Comparison of ENCODE assay signal across 1 cellular context in the genomic region with DNA sequence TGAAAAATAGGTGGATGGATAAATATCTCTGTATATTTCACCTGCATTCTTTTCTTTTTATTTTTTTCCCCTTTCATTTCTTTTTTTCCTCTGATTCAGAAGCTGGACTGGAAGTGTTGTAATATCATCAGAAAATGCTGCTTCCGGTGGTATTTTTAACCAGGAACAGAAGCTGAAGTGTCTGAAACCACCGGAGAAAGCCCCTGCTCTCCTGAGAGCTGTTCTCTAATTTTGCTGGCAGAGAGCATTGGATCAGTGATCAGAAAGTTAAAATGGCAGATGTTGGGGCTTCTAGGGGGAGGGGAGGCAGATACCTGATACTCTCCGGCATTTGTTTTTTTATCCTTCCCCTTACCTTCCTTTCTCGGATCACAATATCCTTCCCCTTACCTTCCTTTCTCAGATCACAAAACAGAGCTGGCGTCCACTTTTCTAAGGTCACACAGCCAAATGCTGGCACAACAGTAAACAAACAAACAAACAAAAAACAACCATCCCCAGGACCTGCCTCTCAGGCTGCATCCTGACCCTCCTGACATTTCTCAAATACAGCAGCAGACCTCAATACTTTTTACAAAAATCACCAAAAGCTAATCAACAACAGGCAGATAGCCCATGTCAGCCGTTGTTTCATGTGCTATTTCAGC.
TF ChIP-seq lines count a peak whose summit lies in the region.

No MANE protein-coding gene starts in this region.

TF ChIP-seq in K562, 482 proteins besides CTCF, POLR2A, EP300 and RAD21 (continued from another document and continues in another):
- TF ChIP-seq, protein P1, sequence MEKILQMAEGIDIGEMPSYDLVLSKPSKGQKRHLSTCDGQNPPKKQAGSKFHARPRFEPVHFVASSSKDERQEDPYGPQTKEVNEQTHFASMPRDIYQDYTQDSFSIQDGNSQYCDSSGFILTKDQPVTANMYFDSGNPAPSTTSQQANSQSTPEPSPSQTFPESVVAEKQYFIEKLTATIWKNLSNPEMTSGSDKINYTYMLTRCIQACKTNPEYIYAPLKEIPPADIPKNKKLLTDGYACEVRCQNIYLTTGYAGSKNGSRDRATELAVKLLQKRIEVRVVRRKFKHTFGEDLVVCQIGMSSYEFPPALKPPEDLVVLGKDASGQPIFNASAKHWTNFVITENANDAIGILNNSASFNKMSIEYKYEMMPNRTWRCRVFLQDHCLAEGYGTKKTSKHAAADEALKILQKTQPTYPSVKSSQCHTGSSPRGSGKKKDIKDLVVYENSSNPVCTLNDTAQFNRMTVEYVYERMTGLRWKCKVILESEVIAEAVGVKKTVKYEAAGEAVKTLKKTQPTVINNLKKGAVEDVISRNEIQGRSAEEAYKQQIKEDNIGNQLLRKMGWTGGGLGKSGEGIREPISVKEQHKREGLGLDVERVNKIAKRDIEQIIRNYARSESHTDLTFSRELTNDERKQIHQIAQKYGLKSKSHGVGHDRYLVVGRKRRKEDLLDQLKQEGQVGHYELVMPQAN (IDR thresholded peaks at IDR 0.05; ENCODE audit: borderline replicate concordance) = no peak
- TF ChIP-seq YY1 (IDR thresholded peaks at IDR 0.05; ENCODE audit: borderline replicate concordance in 1 of 3, control insufficient read depth in 1 of 3, extremely low read depth in 1 of 3, insufficient read depth in 3 of 3, insufficient read length in 1 of 3, insufficient replicate concordance in 2 of 3, low read depth in 1 of 3, low read length in 2 of 3) = peak in 2 of 3 experiments; percentile 28 to 41
- TF ChIP-seq CBX1 (IDR thresholded peaks at IDR 0.05; ENCODE audit: low read depth) = no peak
- no peak for TF ChIP-seq MCM7 (IDR thresholded peaks at IDR 0.05)
- no peak for TF ChIP-seq STAT5B (CRISPR knock-in tag; IDR thresholded peaks at IDR 0.05)
- TF ChIP-seq NFE2L1 (tag; IDR thresholded peaks at IDR 0.05; ENCODE audit: borderline replicate concordance, low read depth) = no peak
- TF ChIP-seq SMARCA5 (IDR thresholded peaks at IDR 0.05) = peak; percentile 93
- no peak for TF ChIP-seq CBFA2T3 (IDR thresholded peaks at IDR 0.05)
- TF ChIP-seq, protein P2, sequence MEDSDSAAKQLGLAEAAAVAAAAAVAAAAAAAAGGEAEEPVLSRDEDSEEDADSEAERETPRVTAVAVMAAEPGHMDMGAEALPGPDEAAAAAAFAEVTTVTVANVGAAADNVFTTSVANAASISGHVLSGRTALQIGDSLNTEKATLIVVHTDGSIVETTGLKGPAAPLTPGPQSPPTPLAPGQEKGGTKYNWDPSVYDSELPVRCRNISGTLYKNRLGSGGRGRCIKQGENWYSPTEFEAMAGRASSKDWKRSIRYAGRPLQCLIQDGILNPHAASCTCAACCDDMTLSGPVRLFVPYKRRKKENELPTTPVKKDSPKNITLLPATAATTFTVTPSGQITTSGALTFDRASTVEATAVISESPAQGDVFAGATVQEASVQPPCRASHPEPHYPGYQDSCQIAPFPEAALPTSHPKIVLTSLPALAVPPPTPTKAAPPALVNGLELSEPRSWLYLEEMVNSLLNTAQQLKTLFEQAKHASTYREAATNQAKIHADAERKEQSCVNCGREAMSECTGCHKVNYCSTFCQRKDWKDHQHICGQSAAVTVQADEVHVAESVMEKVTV (CRISPR knock-in tag; IDR thresholded peaks at IDR 0.05) = no peak
- no peak for TF ChIP-seq NR2C2 (CRISPR knock-in tag; IDR thresholded peaks at IDR 0.05)
- TF ChIP-seq NR2C2 (tag; IDR thresholded peaks at IDR 0.05) = no peak
- no peak for TF ChIP-seq BRD4 (IDR thresholded peaks at IDR 0.05)
- TF ChIP-seq FOXP1 (CRISPR knock-in tag; IDR thresholded peaks at IDR 0.05) = no peak
- TF ChIP-seq TGIF2 (CRISPR knock-in tag; IDR thresholded peaks at IDR 0.05) = no peak
- no peak for TF ChIP-seq RB1 (IDR thresholded peaks at IDR 0.05; ENCODE audit: low read depth)
- TF ChIP-seq ZNF75A (CRISPR knock-in tag; IDR thresholded peaks at IDR 0.05) = no peak
- no peak for TF ChIP-seq ZNF134 (CRISPR knock-in tag; conservative IDR thresholded peaks at IDR 0.05)
- TF ChIP-seq TAF7 (tag; IDR thresholded peaks at IDR 0.05) = no peak
- TF ChIP-seq, protein P3, sequence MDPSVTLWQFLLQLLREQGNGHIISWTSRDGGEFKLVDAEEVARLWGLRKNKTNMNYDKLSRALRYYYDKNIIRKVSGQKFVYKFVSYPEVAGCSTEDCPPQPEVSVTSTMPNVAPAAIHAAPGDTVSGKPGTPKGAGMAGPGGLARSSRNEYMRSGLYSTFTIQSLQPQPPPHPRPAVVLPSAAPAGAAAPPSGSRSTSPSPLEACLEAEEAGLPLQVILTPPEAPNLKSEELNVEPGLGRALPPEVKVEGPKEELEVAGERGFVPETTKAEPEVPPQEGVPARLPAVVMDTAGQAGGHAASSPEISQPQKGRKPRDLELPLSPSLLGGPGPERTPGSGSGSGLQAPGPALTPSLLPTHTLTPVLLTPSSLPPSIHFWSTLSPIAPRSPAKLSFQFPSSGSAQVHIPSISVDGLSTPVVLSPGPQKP (CRISPR knock-in tag; IDR thresholded peaks at IDR 0.05) = no peak
- TF ChIP-seq IFI16 (CRISPR knock-in tag; IDR thresholded peaks at IDR 0.05) = no peak
- TF ChIP-seq, protein P4, sequence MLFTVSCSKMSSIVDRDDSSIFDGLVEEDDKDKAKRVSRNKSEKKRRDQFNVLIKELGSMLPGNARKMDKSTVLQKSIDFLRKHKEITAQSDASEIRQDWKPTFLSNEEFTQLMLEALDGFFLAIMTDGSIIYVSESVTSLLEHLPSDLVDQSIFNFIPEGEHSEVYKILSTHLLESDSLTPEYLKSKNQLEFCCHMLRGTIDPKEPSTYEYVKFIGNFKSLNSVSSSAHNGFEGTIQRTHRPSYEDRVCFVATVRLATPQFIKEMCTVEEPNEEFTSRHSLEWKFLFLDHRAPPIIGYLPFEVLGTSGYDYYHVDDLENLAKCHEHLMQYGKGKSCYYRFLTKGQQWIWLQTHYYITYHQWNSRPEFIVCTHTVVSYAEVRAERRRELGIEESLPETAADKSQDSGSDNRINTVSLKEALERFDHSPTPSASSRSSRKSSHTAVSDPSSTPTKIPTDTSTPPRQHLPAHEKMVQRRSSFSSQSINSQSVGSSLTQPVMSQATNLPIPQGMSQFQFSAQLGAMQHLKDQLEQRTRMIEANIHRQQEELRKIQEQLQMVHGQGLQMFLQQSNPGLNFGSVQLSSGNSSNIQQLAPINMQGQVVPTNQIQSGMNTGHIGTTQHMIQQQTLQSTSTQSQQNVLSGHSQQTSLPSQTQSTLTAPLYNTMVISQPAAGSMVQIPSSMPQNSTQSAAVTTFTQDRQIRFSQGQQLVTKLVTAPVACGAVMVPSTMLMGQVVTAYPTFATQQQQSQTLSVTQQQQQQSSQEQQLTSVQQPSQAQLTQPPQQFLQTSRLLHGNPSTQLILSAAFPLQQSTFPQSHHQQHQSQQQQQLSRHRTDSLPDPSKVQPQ (CRISPR knock-in tag; IDR thresholded peaks at IDR 0.05; ENCODE audit: borderline replicate concordance) = no peak
- TF ChIP-seq ZNF436 (CRISPR knock-in tag; IDR thresholded peaks at IDR 0.05) = no peak
- no peak for TF ChIP-seq MAFF (IDR thresholded peaks at IDR 0.05; ENCODE audit: low read length)
- TF ChIP-seq, protein P5, sequence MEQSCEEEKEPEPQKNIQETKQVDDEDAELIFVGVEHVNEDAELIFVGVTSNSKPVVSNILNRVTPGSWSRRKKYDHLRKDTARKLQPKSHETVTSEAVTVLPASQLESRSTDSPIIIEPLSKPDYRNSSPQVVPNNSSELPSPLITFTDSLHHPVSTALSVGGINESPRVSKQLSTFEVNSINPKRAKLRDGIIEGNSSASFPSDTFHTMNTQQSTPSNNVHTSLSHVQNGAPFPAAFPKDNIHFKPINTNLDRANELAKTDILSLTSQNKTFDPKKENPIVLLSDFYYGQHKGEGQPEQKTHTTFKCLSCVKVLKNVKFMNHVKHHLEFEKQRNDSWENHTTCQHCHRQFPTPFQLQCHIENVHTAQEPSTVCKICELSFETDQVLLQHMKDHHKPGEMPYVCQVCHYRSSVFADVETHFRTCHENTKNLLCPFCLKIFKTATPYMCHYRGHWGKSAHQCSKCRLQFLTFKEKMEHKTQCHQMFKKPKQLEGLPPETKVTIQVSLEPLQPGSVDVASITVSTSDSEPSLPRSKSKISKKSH (CRISPR knock-in tag; IDR thresholded peaks at IDR 0.05) = no peak
- TF ChIP-seq, protein P6, sequence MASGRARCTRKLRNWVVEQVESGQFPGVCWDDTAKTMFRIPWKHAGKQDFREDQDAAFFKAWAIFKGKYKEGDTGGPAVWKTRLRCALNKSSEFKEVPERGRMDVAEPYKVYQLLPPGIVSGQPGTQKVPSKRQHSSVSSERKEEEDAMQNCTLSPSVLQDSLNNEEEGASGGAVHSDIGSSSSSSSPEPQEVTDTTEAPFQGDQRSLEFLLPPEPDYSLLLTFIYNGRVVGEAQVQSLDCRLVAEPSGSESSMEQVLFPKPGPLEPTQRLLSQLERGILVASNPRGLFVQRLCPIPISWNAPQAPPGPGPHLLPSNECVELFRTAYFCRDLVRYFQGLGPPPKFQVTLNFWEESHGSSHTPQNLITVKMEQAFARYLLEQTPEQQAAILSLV (tag; IDR thresholded peaks at IDR 0.05) = no peak
- no peak for TF ChIP-seq JUND (IDR thresholded peaks at IDR 0.05; ENCODE audit: borderline replicate concordance, low read depth, low read length)
- TF ChIP-seq JUND (tag; IDR thresholded peaks at IDR 0.05; ENCODE audit: borderline replicate concordance, low read depth, low read length) = no peak
- TF ChIP-seq, protein P7, sequence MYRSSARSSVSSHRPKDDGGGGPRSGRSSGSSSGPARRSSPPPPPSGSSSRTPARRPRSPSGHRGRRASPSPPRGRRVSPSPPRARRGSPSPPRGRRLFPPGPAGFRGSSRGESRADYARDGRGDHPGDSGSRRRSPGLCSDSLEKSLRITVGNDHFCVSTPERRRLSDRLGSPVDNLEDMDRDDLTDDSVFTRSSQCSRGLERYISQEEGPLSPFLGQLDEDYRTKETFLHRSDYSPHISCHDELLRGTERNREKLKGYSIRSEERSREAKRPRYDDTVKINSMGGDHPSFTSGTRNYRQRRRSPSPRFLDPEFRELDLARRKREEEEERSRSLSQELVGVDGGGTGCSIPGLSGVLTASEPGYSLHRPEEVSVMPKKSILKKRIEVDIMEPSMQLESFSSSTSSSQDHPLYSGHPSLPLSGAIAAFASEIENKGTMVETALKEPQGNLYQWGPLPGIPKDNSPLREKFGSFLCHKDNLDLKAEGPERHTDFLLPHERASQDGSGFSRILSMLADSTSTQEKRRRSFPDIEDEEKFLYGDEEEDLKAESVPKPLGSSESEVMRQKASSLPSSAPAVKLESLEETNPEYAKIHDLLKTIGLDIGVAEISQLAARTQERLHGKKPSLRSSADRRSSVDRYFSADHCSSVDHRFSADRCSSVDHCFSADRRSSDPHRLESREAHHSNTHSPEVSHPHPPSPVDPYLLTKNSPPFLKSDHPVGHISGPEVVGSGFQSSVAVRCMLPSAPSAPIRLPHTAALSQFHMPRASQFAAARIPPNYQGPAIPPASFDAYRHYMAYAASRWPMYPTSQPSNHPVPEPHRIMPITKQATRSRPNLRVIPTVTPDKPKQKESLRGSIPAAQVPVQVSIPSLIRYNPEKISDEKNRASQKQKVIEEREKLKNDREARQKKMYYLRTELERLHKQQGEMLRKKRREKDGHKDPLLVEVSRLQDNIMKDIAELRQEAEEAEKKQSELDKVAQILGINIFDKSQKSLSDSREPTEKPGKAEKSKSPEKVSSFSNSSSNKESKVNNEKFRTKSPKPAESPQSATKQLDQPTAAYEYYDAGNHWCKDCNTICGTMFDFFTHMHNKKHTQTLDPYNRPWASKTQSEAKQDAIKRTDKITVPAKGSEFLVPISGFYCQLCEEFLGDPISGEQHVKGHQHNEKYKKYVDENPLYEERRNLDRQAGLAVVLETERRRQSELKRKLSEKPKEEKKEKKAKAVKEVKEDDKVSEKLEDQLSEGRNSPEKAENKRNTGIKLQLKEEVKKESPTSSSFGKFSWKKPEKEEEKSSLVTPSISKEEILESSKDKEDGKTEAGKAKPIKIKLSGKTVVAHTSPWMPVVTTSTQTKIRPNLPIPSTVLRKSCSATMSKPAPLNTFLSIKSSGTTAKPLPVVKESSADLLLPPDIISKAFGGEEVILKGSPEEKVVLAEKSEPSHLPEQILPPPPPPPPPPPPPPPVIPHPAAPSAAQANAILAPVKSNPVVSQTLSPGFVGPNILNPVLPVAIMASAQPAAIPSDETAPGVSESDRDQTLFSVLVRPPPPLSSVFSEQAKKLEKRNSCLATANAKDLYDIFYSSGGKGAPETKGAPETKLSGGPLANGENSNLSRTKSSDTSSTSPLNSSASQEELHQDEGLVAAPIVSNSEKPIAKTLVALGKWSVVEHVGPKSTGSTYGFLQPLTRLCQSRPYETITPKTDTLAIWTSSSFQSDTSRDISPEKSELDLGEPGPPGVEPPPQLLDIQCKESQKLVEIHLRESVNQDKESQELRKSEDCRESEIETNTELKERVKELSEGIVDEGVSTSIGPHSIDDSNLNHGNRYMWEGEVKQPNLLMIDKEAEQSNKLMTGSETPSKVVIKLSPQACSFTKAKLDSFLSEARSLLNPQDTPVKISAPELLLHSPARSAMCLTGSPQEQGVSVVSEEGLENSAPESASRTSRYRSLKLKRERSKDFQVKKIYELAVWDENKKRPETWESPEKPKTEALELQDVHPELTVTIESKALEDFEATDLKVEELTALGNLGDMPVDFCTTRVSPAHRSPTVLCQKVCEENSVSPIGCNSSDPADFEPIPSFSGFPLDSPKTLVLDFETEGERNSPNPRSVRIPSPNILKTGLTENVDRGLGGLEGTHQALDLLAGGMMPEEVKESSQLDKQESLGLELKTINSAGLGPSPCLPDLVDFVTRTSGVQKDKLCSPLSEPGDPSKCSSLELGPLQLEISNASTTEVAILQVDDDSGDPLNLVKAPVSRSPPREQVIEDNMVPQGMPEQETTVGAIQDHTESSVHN (IDR thresholded peaks at IDR 0.05; ENCODE audit: borderline replicate concordance in 1 of 2, low read depth in 1 of 2) = no peak
- TF ChIP-seq ZFP36 (IDR thresholded peaks at IDR 0.05; ENCODE audit: low read depth, low read length, partially characterized antibody) = peak; percentile 78
- TF ChIP-seq NCOA2 (IDR thresholded peaks at IDR 0.05; ENCODE audit: partially characterized antibody in 2 of 2) = peak in 1 of 2 experiments; percentile 13
- TF ChIP-seq E2F3 (CRISPR knock-in tag; IDR thresholded peaks at IDR 0.05) = no peak
- TF ChIP-seq SIN3A (IDR thresholded peaks at IDR 0.05; ENCODE audit: borderline replicate concordance in 2 of 2, control insufficient read depth in 1 of 2, low read depth in 2 of 2, low read length in 2 of 2) = no peak
- no peak for TF ChIP-seq ZNF444 (CRISPR knock-in tag; IDR thresholded peaks at IDR 0.05)
- TF ChIP-seq, protein P8, sequence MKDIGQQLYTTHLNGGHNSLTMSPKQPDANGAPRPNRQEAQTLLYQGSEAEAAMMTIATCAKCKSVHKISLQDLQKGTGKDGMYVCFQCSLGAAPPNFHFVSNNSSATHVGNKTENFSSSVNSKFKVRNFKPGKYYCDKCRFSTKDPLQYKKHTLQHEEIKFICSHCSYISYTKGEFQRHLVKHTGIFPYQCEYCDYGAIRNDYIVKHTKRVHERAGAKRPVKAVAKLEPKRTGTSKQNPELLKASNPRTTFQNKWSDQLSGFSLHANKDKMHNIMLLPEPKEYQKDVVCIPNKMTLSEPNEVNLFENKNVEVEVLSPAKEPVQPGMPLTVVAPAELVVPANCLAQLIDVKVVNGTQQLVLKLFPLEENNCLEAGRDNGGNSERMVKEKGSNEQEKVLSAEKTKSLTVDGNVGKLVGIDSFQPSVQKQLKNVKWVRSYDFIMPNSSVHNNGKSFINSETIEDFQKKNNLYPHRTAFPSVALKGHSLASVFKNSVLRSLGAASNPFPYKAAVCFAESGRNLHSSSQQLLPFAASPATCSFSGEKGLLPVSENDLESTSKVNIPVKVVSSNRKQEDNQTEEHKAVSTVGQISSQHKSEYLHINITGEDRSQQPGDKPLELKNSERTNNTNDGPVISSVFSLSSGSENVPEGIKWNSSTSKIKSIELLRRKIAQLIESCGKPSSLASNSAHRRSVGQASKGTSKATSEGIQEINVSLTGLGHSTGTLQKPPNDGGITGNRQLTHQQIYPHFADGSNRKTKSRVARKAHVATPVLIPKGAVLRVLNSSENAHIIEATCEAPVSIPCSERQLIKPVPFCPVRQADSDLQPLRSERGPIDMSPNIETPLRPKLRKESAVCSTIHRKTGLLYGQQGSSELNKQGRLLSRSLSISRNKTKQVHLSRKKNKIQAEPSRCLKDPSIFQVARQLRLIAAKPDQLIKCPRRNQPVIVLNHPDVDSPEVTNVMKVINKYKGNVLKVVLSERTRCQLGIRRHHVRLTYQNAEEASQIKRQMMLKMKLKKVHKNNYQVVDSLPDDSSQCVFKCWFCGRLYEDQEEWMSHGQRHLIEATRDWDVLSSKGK (CRISPR knock-in tag; IDR thresholded peaks at IDR 0.05) = no peak
